In the genomic region with DNA sequence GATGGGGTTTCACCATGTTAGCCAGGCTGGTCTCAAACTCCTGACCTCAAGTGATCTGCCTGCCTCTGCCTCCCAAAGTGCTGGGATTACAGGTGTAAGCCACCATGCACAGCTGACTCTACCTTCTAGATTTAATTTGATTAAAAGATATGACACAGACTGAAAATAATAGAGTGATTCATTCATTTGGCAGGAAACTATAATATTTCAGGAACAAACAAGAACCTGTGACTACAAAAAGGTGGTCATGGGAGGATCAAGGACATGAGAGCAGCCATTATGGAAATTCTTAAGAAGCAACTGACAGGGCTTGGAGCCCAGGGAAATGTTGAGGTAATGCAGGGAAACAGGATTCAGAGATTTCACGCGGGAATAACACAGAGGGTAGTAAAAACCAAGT, we compare ENCODE assay signal across 27 cellular contexts.
"Had no signal": no experiment of that assay in that cellular context is flagged by ENCODE, and none has a peak within 500 bp of the region (broad histone marks: within the 10 kb centered on the region; RNA-seq: fewer than 3 reads in every experiment).

No MANE protein-coding gene starts in this region.

- H3K9me3 ChIP-seq: testis, thoracic aorta, thyroid gland, vagina had no signal

- FAIRE-seq: urothelium cell line had no signal

- H3K4me3 ChIP-seq: stomach, suprapubic skin, testis, thoracic aorta, thyroid gland, tibial artery, tibial nerve, transverse colon, upper lobe of left lung, upper lobe of right lung, uterus, vagina had no signal

- ATAC-seq: stimulated activated effector memory CD8-positive, alpha-beta T cell treated with anti-CD3 and anti-CD28 coated beads, Interleukin-12 subunit alpha, Interleukin-12 subunit beta, amount 100 ng/mL, for 72 hours; stimulated activated memory B cell treated with anti-CD40 and anti-IgM and Interleukin-4, amounts not matched to agents 10 μg/mL and 1 μg/mL and 100 μg/mL, for 72 hours; stimulated activated naive B cell treated with anti-CD40 and anti-IgM and Interleukin-4, amounts not matched to agents 10 μg/mL and 1 μg/mL and 100 μg/mL, for 72 hours; stimulated activated naive CD8-positive, alpha-beta T cell treated with anti-CD3 and anti-CD28 coated beads, Interleukin-15, amount 100 ng/mL, for 72 hours; stimulated activated naive CD8-positive, alpha-beta T cell treated with anti-CD3 and anti-CD28 coated beads, Interleukin-15, Interleukin-2, amounts not matched to agents 100 U/mL and 50 U/mL, for 24 hours; upper lobe of right lung had no signal

- H3K27ac ChIP-seq: stomach, suprapubic skin, testis, thoracic aorta, thyroid gland, tibial artery, tibial nerve, transverse colon, upper lobe of left lung, upper lobe of right lung, uterus, vagina had no signal

- H3K4me1 ChIP-seq: stomach, suprapubic skin, testis, thyroid gland, tibial artery, tibial nerve, transverse colon, upper lobe of left lung, upper lobe of right lung, uterus, vagina had no signal

- H3K27me3 ChIP-seq: stomach, suprapubic skin, testis, thyroid gland, tibial artery, tibial nerve, transverse colon, upper lobe of left lung, upper lobe of right lung, uterus, vagina had no signal

- DNase-seq: stimulated activated CD4-positive, alpha-beta T cell treated with anti-CD3 and anti-CD28 coated beads, Interleukin-2, amount 100 ng/mL, for 48 hours; stimulated activated CD4-positive, alpha-beta T cell treated with anti-CD3 and anti-CD28 coated beads, Interleukin-4, amount 100 ng/mL, for 1 hour; stimulated activated CD4-positive, alpha-beta T cell treated with anti-CD3 and anti-CD28 coated beads, Interleukin-4, amount 100 ng/mL, for 24 hours; stimulated activated CD4-positive, alpha-beta T cell treated with anti-CD3 and anti-CD28 coated beads, Interleukin-4, amount 100 ng/mL, for 4 hours; stimulated activated CD8-positive, alpha-beta memory T cell treated with anti-CD3 and anti-CD28 coated beads, Interleukin-4, amount 100 ng/mL, for 48 hours; stimulated activated naive B cell treated with anti-CD40 and anti-IgM and Interleukin-4, amounts not matched to agents 10 μg/mL and 1 μg/mL and 100 μg/mL, for 72 hours; stimulated activated naive CD4-positive, alpha-beta T cell; stimulated activated naive CD4-positive, alpha-beta T cell treated with Interleukin-2 at 50 U/mL for 16 hours; stimulated activated naive CD8-positive, alpha-beta T cell treated with anti-CD3 and anti-CD28 coated beads, Interleukin-15, amount 100 ng/mL, for 72 hours; stimulated activated naive CD8-positive, alpha-beta T cell treated with anti-CD3 and anti-CD28 coated beads, Interleukin-15, Interleukin-2, amounts not matched to agents 100 U/mL and 50 U/mL, for 24 hours; stomach; substantia nigra; testis; thyroid gland; tibial artery; transverse colon; trophoblast cell; upper lobe of left lung; upper lobe of right lung; uterus had no signal

- H3K36me3 ChIP-seq: stomach, suprapubic skin, thoracic aorta, thyroid gland, tibial artery, tibial nerve, transverse colon, upper lobe of left lung, upper lobe of right lung, uterus, vagina had no signal
